ENCODE assay signal across 10 cellular contexts in the genomic region with DNA sequence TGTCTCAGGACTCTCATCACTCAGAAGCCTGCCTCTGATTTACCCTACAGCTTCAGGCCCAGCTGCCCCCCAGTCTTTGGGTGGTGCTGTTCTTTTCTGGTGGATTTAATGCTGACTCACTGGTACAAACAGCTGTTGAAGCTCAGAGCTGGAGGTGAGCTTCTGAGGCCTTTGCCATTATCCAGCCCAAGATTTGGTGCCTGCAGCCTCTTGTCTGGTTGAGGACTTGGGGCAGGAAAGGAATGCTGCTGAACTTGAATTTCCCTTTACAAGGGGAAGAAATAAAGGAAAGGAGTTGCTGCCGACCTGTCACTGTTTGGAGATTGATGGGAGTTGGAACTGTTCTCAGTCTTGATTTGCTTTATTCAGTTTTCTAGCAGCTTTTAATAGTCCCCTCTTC. TPM values are rescaled to one million over a fixed set of nuclear protein-coding genes. Genes with fewer than 3 reads are reported as not detected.
DNase-seq lines count a peak whose midpoint lies in the region; ATAC-seq and TF ChIP-seq lines count a peak whose summit lies in the region.
"Had no signal": no experiment of that assay in that cellular context is flagged by ENCODE, and none has a peak within 500 bp of the region (broad histone marks: within the 10 kb centered on the region; RNA-seq: fewer than 3 reads in every experiment).

No MANE protein-coding gene starts in this region.

- no peak overlapping the region for H2AFZ ChIP-seq in PC-3 (ENCODE audit: low read length)

- H3K79me2 ChIP-seq in PC-3 (ENCODE audit: low read length): peaks cover 13% of the 10 kb centered on the region

- H3K4me1 ChIP-seq in CD4-positive, CD25-positive, alpha-beta regulatory T cell (ENCODE audit: control insufficient read depth, insufficient read depth, low read length, poor library complexity, severe bottlenecking): no peaks in the 10 kb centered on the region
- H3K4me1 ChIP-seq in PC-3 (ENCODE audit: insufficient read depth, low read length) (peaks cover 28% of the 10 kb centered on the region), esophagus muscularis mucosa (peaks cover 0 to 12% (median 7%) of the 10 kb centered on the region in 4 donors), prostate gland (replicated peaks) (peaks cover 14% of the 10 kb centered on the region)

- no peak for ATAC-seq in CD4-positive, CD25-positive, alpha-beta regulatory T cell (ENCODE audit: low read depth in 2 of 2)
- ATAC-seq in PC-3: peak; percentile 83
- no peak; the same call in 2 of the 3 replicates for ATAC-seq in SK-N-SH treated with all-trans-retinoic acid at 6 μM for 48 hours

- no peak for TF ChIP-seq CTCF in PC-3 (conservative IDR thresholded peaks at IDR 0.05; ENCODE audit: low read depth, low read length)
- TF ChIP-seq CTCF in esophagus muscularis mucosa (IDR thresholded peaks at IDR 0.05): no peak
- no peak for TF ChIP-seq CTCF in prostate gland (IDR thresholded peaks at IDR 0.05)
- TF ChIP-seq CTCF in GM13977 (IDR thresholded peaks at IDR 0.05; ENCODE audit: extremely low read depth, insufficient read depth, missing control alignments): no peak

- intact Hi-C loops in PC-3 (cut with micrococcal nuclease) (no loop called here), esophagus muscularis mucosa (cut with DNase I) (no loop called here), prostate gland (cut with DNase I) (loop anchor here (10.0 kb wide), 1 partner anchor 46 kb away; no protein-coding TSS in a partner anchor)

- H3K36me3 Mint-ChIP-seq in CD4-positive, CD25-positive, alpha-beta regulatory T cell: peaks cover 43% of the 10 kb centered on the region

- POLR2A ChIA-PET in PC-3 (lab: Charles Lee; ENCODE audit: unreplicated experiment): no interaction called here

- no peak overlapping the region for H3K4me3 ChIP-seq in CD4-positive, CD25-positive, alpha-beta regulatory T cell (ENCODE audit: low read depth, low read length)
- H3K4me3 ChIP-seq in PC-3 (ENCODE audit: low read length) (no peak overlapping the region), esophagus muscularis mucosa (no peak overlapping the region), prostate gland (no peak overlapping the region)
- H3K4me3 ChIP-seq: SK-N-MC had no signal

- no peak for DNase-seq in CD4-positive, CD25-positive, alpha-beta regulatory T cell
- DNase-seq in PC-3 (peak; percentile 85), esophagus muscularis mucosa (ENCODE audit: extremely low spot score) (no peak), prostate gland (ENCODE audit: low spot score) (peak; percentile 72), NCI-H2171 (lab: John Stamatoyannopoulos, UW) (no peak), medulla oblongata (ENCODE audit: extremely low spot score) (no peak), GM13977 (ENCODE audit: low spot score) (no peak)
- DNase-seq: NCI-H226 had no signal

- H3K36me3 ChIP-seq in CD4-positive, CD25-positive, alpha-beta regulatory T cell (ENCODE audit: control insufficient read depth, insufficient read depth, low read length): peaks cover 48% of the 10 kb centered on the region
- H3K36me3 ChIP-seq in PC-3 (ENCODE audit: low read depth, low read length): peaks cover 53% of the 10 kb centered on the region
- peaks cover 72 to 90% (median 84%) of the 10 kb centered on the region in 4 donors for H3K36me3 ChIP-seq in esophagus muscularis mucosa
- H3K36me3 ChIP-seq in prostate gland: peaks cover 0 to 5% of the 10 kb centered on the region in 2 donors

- no peaks in the 10 kb centered on the region for H3K27me3 ChIP-seq in CD4-positive, CD25-positive, alpha-beta regulatory T cell (ENCODE audit: control insufficient read depth, insufficient read depth, low read length)
- no peaks in the 10 kb centered on the region for H3K27me3 ChIP-seq in PC-3 (ENCODE audit: low read length)
- H3K27me3 ChIP-seq in esophagus muscularis mucosa: no peaks in the 10 kb centered on the region
- no peaks in the 10 kb centered on the region for H3K27me3 ChIP-seq in prostate gland (replicated peaks; ENCODE audit: insufficient read depth)

- H3K27me3 Mint-ChIP-seq in CD4-positive, CD25-positive, alpha-beta regulatory T cell: no peaks in the 10 kb centered on the region

- peak overlapping the region; percentile 20 to 45 (median 33) for H3K27ac Mint-ChIP-seq in CD4-positive, CD25-positive, alpha-beta regulatory T cell

- no peaks in the 10 kb centered on the region for H3K9me3 ChIP-seq in CD4-positive, CD25-positive, alpha-beta regulatory T cell (ENCODE audit: control insufficient read depth in 2 of 2, low read length in 2 of 2)
- H3K9me3 ChIP-seq in PC-3 (ENCODE audit: low read length) (no peaks in the 10 kb centered on the region), esophagus muscularis mucosa (no peaks in the 10 kb centered on the region), prostate gland (no peaks in the 10 kb centered on the region)

- no peak for TF ChIP-seq POLR2A in esophagus muscularis mucosa (IDR thresholded peaks at IDR 0.05; ENCODE audit: low read depth)
- TF ChIP-seq POLR2A in prostate gland (IDR thresholded peaks at IDR 0.05): no peak

- CTCF ChIA-PET in PC-3 (lab: Charles Lee): interaction anchor here (0.8 kb wide), 1 partner anchor 109 kb away, joined by 3 read pairs; no protein-coding TSS in a partner anchor

- no peak for TF ChIP-seq EP300 in esophagus muscularis mucosa (IDR thresholded peaks at IDR 0.05)

- peak overlapping the region; percentile 21 for H3K4me2 ChIP-seq in PC-3 (ENCODE audit: low read length)

- H3K4me1 Mint-ChIP-seq in CD4-positive, CD25-positive, alpha-beta regulatory T cell: peaks cover 0 to 11% (median 5%) of the 10 kb centered on the region in 4 donors

- H3K27ac ChIP-seq in CD4-positive, CD25-positive, alpha-beta regulatory T cell (ENCODE audit: insufficient read depth, low read length, poor library complexity, severe bottlenecking): no peak overlapping the region
- H3K27ac ChIP-seq in PC-3 (ENCODE audit: low read length) (peak overlapping the region; percentile 71), esophagus muscularis mucosa (replicated peaks in 1 of 4) (peak overlapping the region; percentile 20 to 58 (median 47)), prostate gland (peak overlapping the region; percentile 67 to 69)

- no peaks in the 10 kb centered on the region for H3K9me3 Mint-ChIP-seq in CD4-positive, CD25-positive, alpha-beta regulatory T cell

- peaks cover 6% of the 10 kb centered on the region for H3F3A ChIP-seq in PC-3 (ENCODE audit: low read length, unreplicated experiment)

- no peaks in the 10 kb centered on the region for H3K9me2 ChIP-seq in PC-3 (replicated peaks; ENCODE audit: low read length)

- in situ Hi-C loops in GM13977 (cut with MboI; ENCODE audit: low pct_unique_long_range_greater_than_20kb, low sequenced_read_pairs, unreplicated experiment): no loop called here

- H3K9ac ChIP-seq in PC-3 (ENCODE audit: low read length): no peak overlapping the region

- H4K20me1 ChIP-seq in PC-3 (ENCODE audit: low read length): peaks cover 7% of the 10 kb centered on the region; the same call in 1 of the 2 replicates

- no peak overlapping the region for H3K4me3 Mint-ChIP-seq in CD4-positive, CD25-positive, alpha-beta regulatory T cell

- BruUV-seq in PC-3 (replicated peaks; lab: Mats Ljungman, UMichigan): no TSS peak

- 46% methylated on average over 1 of the region's 1 CpG for WGBS in esophagus muscularis mucosa
- 36% methylated on average over 1 of the region's 1 CpG for WGBS in prostate gland

TF ChIP-seq in SK-N-SH treated with all-trans-retinoic acid at 6 μM for 48 hours, 23 proteins besides CTCF, POLR2A, EP300 and RAD21 (continues in another document):
- TF ChIP-seq ZC3H10 (CRISPR knock-in tag; IDR thresholded peaks at IDR 0.05): no peak
- TF ChIP-seq BACH2 (CRISPR knock-in tag; IDR thresholded peaks at IDR 0.05; ENCODE audit: borderline replicate concordance): no peak
- TF ChIP-seq ZNF8 (CRISPR knock-in tag; IDR thresholded peaks at IDR 0.05): no peak
- TF ChIP-seq PPARA (CRISPR knock-in tag; IDR thresholded peaks at IDR 0.05; ENCODE audit: borderline replicate concordance): no peak
- no peak for TF ChIP-seq TOX (CRISPR knock-in tag; IDR thresholded peaks at IDR 0.05; ENCODE audit: borderline replicate concordance)
- TF ChIP-seq ZFP3 (CRISPR knock-in tag; IDR thresholded peaks at IDR 0.05): no peak
- no peak for TF ChIP-seq SNAI2 (CRISPR knock-in tag; IDR thresholded peaks at IDR 0.05)
- no peak for TF ChIP-seq GLIS3 (CRISPR knock-in tag; IDR thresholded peaks at IDR 0.05)
- TF ChIP-seq ZNF70 (CRISPR knock-in tag; IDR thresholded peaks at IDR 0.05): no peak

RNA-seq across cellular contexts. Expression of gene ABCF1, which starts 19.8 kb away (rescaled TPM):
- total RNA-seq in CD4-positive, CD25-positive, alpha-beta regulatory T cell: 113 TPM
- polyA plus RNA-seq in CD4-positive, CD25-positive, alpha-beta regulatory T cell: 10 to 100 TPM; 14.3 to 25.3 (median 16.4) TPM
- total RNA-seq in PC-3 (2014; rRNA removed) (67.3 and 77.3 TPM in 2 replicates), esophagus muscularis mucosa (10 to 100 TPM; 39.0 to 60.8 (median 51.4) TPM), prostate gland (10 to 100 TPM; 42.3 to 49.2 TPM)

RNA-seq across cellular contexts. Expression of gene PPP1R10, which starts 26.0 kb away (rescaled TPM):
- 164 TPM for total RNA-seq in CD4-positive, CD25-positive, alpha-beta regulatory T cell
- 10 to 100 TPM; 18.0 to 22.9 (median 19.7) TPM for polyA plus RNA-seq in CD4-positive, CD25-positive, alpha-beta regulatory T cell
- total RNA-seq in PC-3 (2014; rRNA removed): 44.2 and 44.5 TPM in 2 replicates
- 10 to 100 TPM; 24.5 to 53.6 (median 37.9) TPM for total RNA-seq in esophagus muscularis mucosa
- 10 to 100 TPM; 40.0 to 51.0 TPM for total RNA-seq in prostate gland

RNA-seq across cellular contexts. Expression of gene MRPS18B, which starts 26.6 kb away (rescaled TPM):
- total RNA-seq in CD4-positive, CD25-positive, alpha-beta regulatory T cell: 19.0 TPM
- 100 to 1,000 TPM; 121 to 165 (median 151) TPM for polyA plus RNA-seq in CD4-positive, CD25-positive, alpha-beta regulatory T cell
- total RNA-seq in PC-3 (2014; rRNA removed) (69.9 and 91.0 TPM in 2 replicates), esophagus muscularis mucosa (10 to 100 TPM; 36.0 to 41.8 (median 40.0) TPM), prostate gland (10 to 100 TPM; 63.6 to 69.2 TPM)

RNA-seq across cellular contexts. Expression of gene PRR3, which starts 33.9 kb away (rescaled TPM):
- 12.0 TPM for total RNA-seq in CD4-positive, CD25-positive, alpha-beta regulatory T cell
- 10 to 100 TPM in 1 of 4 donors, 1 to 10 TPM in 3; 4.9 to 10.1 (median 7.7) TPM for polyA plus RNA-seq in CD4-positive, CD25-positive, alpha-beta regulatory T cell
- total RNA-seq in PC-3 (2014; rRNA removed) (4.8 and 6.1 TPM in 2 replicates), esophagus muscularis mucosa (10 to 100 TPM in 1 of 4 donors, 1 to 10 TPM in 3; 3.8 to 10.6 (median 4.5) TPM), prostate gland (10 to 100 TPM in 1 of 2 donors, 1 to 10 TPM in 1; 8.6 to 11.7 TPM)

RNA-seq across cellular contexts. Expression of gene GNL1, which starts 34.7 kb away (rescaled TPM):
- 189 TPM for total RNA-seq in CD4-positive, CD25-positive, alpha-beta regulatory T cell
- 10 to 100 TPM; 36.6 to 41.7 (median 37.6) TPM for polyA plus RNA-seq in CD4-positive, CD25-positive, alpha-beta regulatory T cell
- total RNA-seq in PC-3 (2014; rRNA removed): 34.7 and 46.7 TPM in 2 replicates
- 10 to 100 TPM; 30.3 to 53.5 (median 36.1) TPM for total RNA-seq in esophagus muscularis mucosa
- 10 to 100 TPM; 38.3 to 56.4 TPM for total RNA-seq in prostate gland

Comparison
In these comparisons a context has a peak if more than half of its experiments do, and no peak if none do; other contexts are left out.
1. DNase-seq: peak in PC-3 (single experiment) and prostate gland (single experiment); none in CD4-positive, CD25-positive, alpha-beta regulatory T cell (0 of 3), esophagus muscularis mucosa (single experiment), NCI-H2171 (single experiment), medulla oblongata (single experiment) and GM13977 (single experiment).